8 cellular contexts compared by ENCODE assay signal in the genomic region with DNA sequence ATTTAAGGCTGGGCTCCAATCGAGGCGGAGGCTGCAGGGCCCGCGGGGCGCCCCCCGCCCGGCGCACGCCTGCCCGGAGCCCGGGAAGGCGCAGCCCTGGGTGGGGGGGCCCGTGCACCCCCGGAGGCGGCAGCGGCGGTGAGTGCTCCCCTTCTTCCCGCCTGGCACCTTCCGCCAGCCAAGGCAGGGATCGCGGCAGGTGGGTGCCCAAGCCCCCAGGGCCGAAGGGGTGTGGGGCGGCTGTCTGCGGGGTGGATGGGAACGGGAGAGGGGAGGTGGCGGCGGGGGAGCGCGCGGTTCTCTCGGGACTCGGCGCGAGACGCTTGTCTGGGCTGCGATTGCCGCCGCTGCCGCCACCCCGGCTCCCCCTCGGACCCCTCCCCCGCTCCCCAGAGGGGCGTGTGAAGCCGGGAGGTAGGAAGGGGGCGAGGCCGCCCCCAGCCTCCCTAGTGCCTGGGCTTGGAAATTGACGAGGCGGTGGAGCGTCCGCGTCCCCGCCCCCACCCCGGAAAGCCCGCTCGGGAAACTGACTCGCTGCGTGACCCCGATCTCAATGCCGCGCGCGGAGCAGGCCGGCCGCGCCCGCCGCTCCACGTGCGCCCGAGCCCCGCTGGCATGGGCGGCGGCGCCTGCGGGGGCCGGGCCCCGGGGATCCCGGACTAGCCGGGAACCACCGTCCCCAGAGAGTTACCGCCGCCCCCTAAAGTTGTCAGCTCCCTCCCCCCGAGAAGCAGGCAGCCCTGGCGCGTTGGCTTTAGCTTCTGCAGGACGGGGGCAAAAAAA.
DNase-seq lines count a peak whose midpoint lies in the region; ATAC-seq and TF ChIP-seq lines count a peak whose summit lies in the region.

No MANE protein-coding gene starts in this region.

- H3K4me3 ChIP-seq in SK-N-SH (ENCODE audit: low read depth in 2 of 2, low read length in 1 of 2) (peak overlapping the region; percentile 89 to 93), endocrine pancreas (ENCODE audit: control insufficient read depth, insufficient read depth, low read length) (no peak overlapping the region), muscle layer of colon (ENCODE audit: low read depth in 1 of 2, low read length in 2 of 2) (peak overlapping the region; percentile 80 to 84)

- POLR2A ChIA-PET in SK-N-SH (lab: Yijun Ruan, JAX) = no interaction called here

- H3K79me2 ChIP-seq in SK-N-SH (ENCODE audit: insufficient read depth) = peaks cover 55% of the 10 kb centered on the region

- no peak for TF ChIP-seq RAD21 in SK-N-SH (IDR thresholded peaks at IDR 0.05; ENCODE audit: low read length)

- peaks cover 6% of the 10 kb centered on the region for H3F3A ChIP-seq in SK-N-SH (replicated peaks; ENCODE audit: insufficient read depth)

- H3K4me2 ChIP-seq in SK-N-SH = peak overlapping the region; percentile 89

- H3K9me3 ChIP-seq in SK-N-SH (no peaks in the 10 kb centered on the region), endocrine pancreas (ENCODE audit: control insufficient read depth, low read length) (no peaks in the 10 kb centered on the region), muscle layer of colon (ENCODE audit: low read length) (no peaks in the 10 kb centered on the region)

- H3K9me2 ChIP-seq in SK-N-SH = no peaks in the 10 kb centered on the region

- ATAC-seq in HG02885 (IDR thresholded peaks at IDR 0.05; ENCODE audit: poor library complexity, unreplicated experiment) (peak; percentile 29), HG03025 (IDR thresholded peaks at IDR 0.05; ENCODE audit: low FRiP score, unreplicated experiment) (no peak)

- no peak for TF ChIP-seq EP300 in SK-N-SH (IDR thresholded peaks at IDR 0.05; ENCODE audit: borderline replicate concordance in 1 of 2, low read depth in 1 of 2, low read length in 1 of 2)

- peak overlapping the region; percentile 97 for H2AFZ ChIP-seq in SK-N-SH (ENCODE audit: low read depth)

- H3K4me1 ChIP-seq in SK-N-SH (ENCODE audit: control insufficient read depth in 1 of 2, insufficient read depth in 2 of 2, low read depth in 1 of 2, low read length in 1 of 2) = peaks cover 17 to 27% of the 10 kb centered on the region in 2 experiments
- H3K4me1 ChIP-seq in endocrine pancreas (ENCODE audit: control insufficient read depth, insufficient read depth, low read length) = no peaks in the 10 kb centered on the region
- peaks cover 35% of the 10 kb centered on the region for H3K4me1 ChIP-seq in muscle layer of colon (ENCODE audit: insufficient read depth, low read length)

- peaks cover 20% of the 10 kb centered on the region for H4K20me1 ChIP-seq in SK-N-SH (ENCODE audit: insufficient read depth)

- peak; percentile 42 for DNase-seq in stimulated activated CD4-positive, alpha-beta T cell treated with anti-CD3 and anti-CD28 coated beads, Interleukin-15, amount 100 ng/mL, for 24 hours
- no peak for DNase-seq in stimulated activated CD4-positive, alpha-beta T cell treated with anti-CD3 and anti-CD28 coated beads, Interleukin-2, amount 100 ng/mL, for 48 hours
- DNase-seq in SK-N-SH (peak; percentile 85), mesenteric fat pad (ENCODE audit: low spot score) (no peak)

- peak overlapping the region; percentile 84 for H3K9ac ChIP-seq in SK-N-SH
- peak overlapping the region; percentile 4 for H3K9ac ChIP-seq in endocrine pancreas (ENCODE audit: control insufficient read depth, insufficient read depth, low read length)
- H3K9ac ChIP-seq in muscle layer of colon (ENCODE audit: low read length) = peak overlapping the region; percentile 91

- 13% methylated on average over 11 of the region's 86 CpGs for WGBS in SK-N-SH (ENCODE audit: low lambda C conversion rate)

- CTCF ChIA-PET in SK-N-SH (lab: Yijun Ruan, JAX) = interaction anchor here (1.9 kb wide), 1 partner anchor 226 kb away, joined by 6 read pairs; no protein-coding TSS in a partner anchor

- TF ChIP-seq CTCF in SK-N-SH (IDR thresholded peaks at IDR 0.05) = no peak

- H3K27ac ChIP-seq in SK-N-SH (ENCODE audit: low read depth in 2 of 2, low read length in 1 of 2) (0 out of 4 replicates have a peak overlapping the region, but pooled peaks of 1 of the 2 experiments have one; percentile 20), muscle layer of colon (ENCODE audit: low read depth, low read length) (peak overlapping the region; percentile 81)

- H3K36me3 ChIP-seq in SK-N-SH (replicated peaks in 1 of 2; ENCODE audit: control insufficient read depth in 1 of 2, insufficient read depth in 2 of 2, low read length in 1 of 2) = no peaks in the 10 kb centered on the region
- H3K36me3 ChIP-seq in endocrine pancreas (ENCODE audit: control insufficient read depth, insufficient read depth, low read length) = no peaks in the 10 kb centered on the region
- H3K36me3 ChIP-seq in muscle layer of colon (ENCODE audit: insufficient read depth, low read length) = no peaks in the 10 kb centered on the region

- no peaks in the 10 kb centered on the region for H3K27me3 ChIP-seq in SK-N-SH (ENCODE audit: insufficient read depth)
- H3K27me3 ChIP-seq in endocrine pancreas (ENCODE audit: control insufficient read depth, insufficient read depth, low read length) = no peaks in the 10 kb centered on the region
- no peaks in the 10 kb centered on the region for H3K27me3 ChIP-seq in muscle layer of colon (ENCODE audit: control insufficient read depth in 1 of 2, insufficient read depth in 2 of 2, low read length in 2 of 2)

TF ChIP-seq in SK-N-SH, 30 proteins besides CTCF, POLR2A, EP300 and RAD21:
- TF ChIP-seq FOXJ3 (CRISPR knock-in tag; IDR thresholded peaks at IDR 0.05) = no peak
- peak; percentile 57; the same call in 1 of the 2 replicates for TF ChIP-seq MXI1 (IDR thresholded peaks at IDR 0.05; ENCODE audit: low read depth, low read length)
- TF ChIP-seq CHD2 (IDR thresholded peaks at IDR 0.05; ENCODE audit: low read length, partially characterized antibody) = no peak
- no peak for TF ChIP-seq GATA2 (CRISPR knock-in tag; IDR thresholded peaks at IDR 0.05)
- TF ChIP-seq POLR2AphosphoS5 (IDR thresholded peaks at IDR 0.05; ENCODE audit: low read depth, low read length) = no peak
- no peak for TF ChIP-seq SMC3 (IDR thresholded peaks at IDR 0.05; ENCODE audit: low read depth, low read length)
- TF ChIP-seq, protein P1, sequence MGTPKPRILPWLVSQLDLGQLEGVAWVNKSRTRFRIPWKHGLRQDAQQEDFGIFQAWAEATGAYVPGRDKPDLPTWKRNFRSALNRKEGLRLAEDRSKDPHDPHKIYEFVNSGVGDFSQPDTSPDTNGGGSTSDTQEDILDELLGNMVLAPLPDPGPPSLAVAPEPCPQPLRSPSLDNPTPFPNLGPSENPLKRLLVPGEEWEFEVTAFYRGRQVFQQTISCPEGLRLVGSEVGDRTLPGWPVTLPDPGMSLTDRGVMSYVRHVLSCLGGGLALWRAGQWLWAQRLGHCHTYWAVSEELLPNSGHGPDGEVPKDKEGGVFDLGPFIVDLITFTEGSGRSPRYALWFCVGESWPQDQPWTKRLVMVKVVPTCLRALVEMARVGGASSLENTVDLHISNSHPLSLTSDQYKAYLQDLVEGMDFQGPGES (IDR thresholded peaks at IDR 0.05; ENCODE audit: low read depth, low read length) = no peak
- TF ChIP-seq RCOR1 (IDR thresholded peaks at IDR 0.05; ENCODE audit: low read length) = no peak
- TF ChIP-seq, protein P2, sequence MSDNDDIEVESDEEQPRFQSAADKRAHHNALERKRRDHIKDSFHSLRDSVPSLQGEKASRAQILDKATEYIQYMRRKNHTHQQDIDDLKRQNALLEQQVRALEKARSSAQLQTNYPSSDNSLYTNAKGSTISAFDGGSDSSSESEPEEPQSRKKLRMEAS (IDR thresholded peaks at IDR 0.05; ENCODE audit: low read depth) = peak; percentile 36; the same call in 1 of the 2 replicates
- TF ChIP-seq FOXM1 (IDR thresholded peaks at IDR 0.05; ENCODE audit: low read depth) = no peak
- TF ChIP-seq SIN3A (IDR thresholded peaks at IDR 0.05; ENCODE audit: borderline replicate concordance, low read depth, low read length) = no peak
- TF ChIP-seq MEF2A (IDR thresholded peaks at IDR 0.05; ENCODE audit: borderline replicate concordance, low read depth) = no peak

Comparison
In these comparisons a context has a peak if more than half of its experiments do, and no peak if none do; other contexts are left out.
1. DNase-seq: peak in stimulated activated CD4-positive, alpha-beta T cell treated with anti-CD3 and anti-CD28 coated beads, Interleukin-15, amount 100 ng/mL, for 24 hours (single experiment) and SK-N-SH (single experiment); none in stimulated activated CD4-positive, alpha-beta T cell treated with anti-CD3 and anti-CD28 coated beads, Interleukin-2, amount 100 ng/mL, for 48 hours (0 of 2) and mesenteric fat pad (single experiment).
2. H3K9ac ChIP-seq: peak in every context shown above with its lines; median percentile 91 in muscle layer of colon; 84 in SK-N-SH; 4 in endocrine pancreas.